Comparison of ENCODE assay signal across 11 cellular contexts in the genomic region with DNA sequence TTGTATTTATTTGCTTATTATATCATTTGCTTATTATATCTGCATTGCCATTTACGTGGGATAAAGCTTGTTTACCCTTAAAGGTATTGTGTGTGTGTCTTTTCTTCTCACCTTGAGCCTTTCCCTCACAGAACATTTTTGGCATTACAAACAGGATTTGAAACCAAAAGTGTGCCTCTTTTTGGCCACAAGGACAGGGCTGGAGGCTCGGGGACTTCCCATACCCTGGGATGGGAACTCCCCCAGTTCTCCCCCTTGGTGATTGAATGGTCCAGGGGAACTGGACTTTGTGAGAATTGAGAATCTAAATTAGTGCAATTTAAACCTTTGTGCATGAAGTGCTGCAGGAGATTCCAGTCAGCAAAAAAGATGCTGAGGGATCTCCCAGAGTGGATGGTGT.
"Had no signal": no experiment of that assay in that cellular context is flagged by ENCODE, and none has a peak within 500 bp of the region (broad histone marks: within the 10 kb centered on the region; RNA-seq: fewer than 3 reads in every experiment).

No MANE protein-coding gene starts in this region.

- H3K27ac ChIP-seq: breast epithelium, dorsolateral prefrontal cortex, psoas muscle, spleen, suprapubic skin had no signal

- H3K27me3 ChIP-seq: breast epithelium, dorsolateral prefrontal cortex, spleen, suprapubic skin had no signal

- H3K36me3 ChIP-seq: breast epithelium, suprapubic skin had no signal

- H3K27ac Mint-ChIP-seq: activated naive CD4-positive, alpha-beta T cell treated with anti-CD3 and anti-CD28 coated beads, Interleukin-2, amount 50 U/mL, for 72 hours; nephron progenitor cell had no signal

- H3K4me3 ChIP-seq: breast epithelium, dorsolateral prefrontal cortex, psoas muscle, spleen, suprapubic skin had no signal

- H3K4me1 Mint-ChIP-seq: nephron progenitor cell had no signal

- H3K4me1 ChIP-seq: breast epithelium had no signal

- H3K4me3 Mint-ChIP-seq: nephron progenitor cell had no signal

- DNase-seq: dorsolateral prefrontal cortex; left cardiac atrium; nephron progenitor cell; psoas muscle; spleen; stimulated activated CD4-positive, alpha-beta T cell treated with anti-CD3 and anti-CD28 coated beads, Interleukin-1b, Interleukin-23, amount 100 ng/mL, for 48 hours; stimulated activated naive CD4-positive, alpha-beta T cell had no signal

- H3K9me3 ChIP-seq: suprapubic skin had no signal

- ATAC-seq: left cardiac atrium, psoas muscle, sciatic nerve had no signal
